Comparison of ENCODE assay signal across 8 cellular contexts in genomic region chr19:3275583-3276340, GRCh38. TPM values are rescaled to one million over a fixed set of nuclear protein-coding genes. Genes with fewer than 3 reads are reported as not detected.
DNase-seq lines count a peak whose midpoint lies in the region; ATAC-seq and TF ChIP-seq lines count a peak whose summit lies in the region.

No MANE protein-coding gene starts in this region.

- H3K4me1 ChIP-seq in HAP-1 = 0 out of 2 replicates have a peak, but pooled peaks cover 3% of the 10 kb centered on the region
- H3K4me1 ChIP-seq in right lobe of liver = no peaks in the 10 kb centered on the region

- in situ Hi-C loops in HAP-1 (cut with MboI; ENCODE audit: low sequenced_read_pairs) = no loop called here

- H3K27ac Mint-ChIP-seq in activated CD4-positive, alpha-beta T cell treated with anti-CD3 and anti-CD28 coated beads, Interleukin-2, amount 10 ng/mL, durations not matched to agents 24 days and 14 days = peak overlapping the region; percentile 84

- H3K27me3 ChIP-seq in HAP-1 (ENCODE audit: low read depth) (peaks cover 3% of the 10 kb centered on the region; the same call in 1 of the 2 replicates), right lobe of liver (no peaks in the 10 kb centered on the region)

- ATAC-seq in right lobe of liver = peak; percentile 77 to 90 (median 83)
- no peak for ATAC-seq in GM21576 (IDR thresholded peaks at IDR 0.05; ENCODE audit: unreplicated experiment)

- H3K36me3 ChIP-seq in HAP-1 (replicated peaks) (no peaks in the 10 kb centered on the region), right lobe of liver (no peaks in the 10 kb centered on the region)

- intact Hi-C loops in activated CD4-positive, alpha-beta T cell treated with anti-CD3 and anti-CD28 coated beads, Interleukin-2, amount 10 ng/mL, durations not matched to agents 24 days and 14 days (cut with micrococcal nuclease) = loop anchor here (1.0 kb wide), 1 partner anchor 10 kb away; no protein-coding TSS in a partner anchor
- intact Hi-C loops in right lobe of liver (cut with DNase I) = no loop called here

- peaks cover 14% of the 10 kb centered on the region for H3K27me3 Mint-ChIP-seq in activated CD4-positive, alpha-beta T cell treated with anti-CD3 and anti-CD28 coated beads, Interleukin-2, amount 10 ng/mL, durations not matched to agents 24 days and 14 days

- peak overlapping the region; percentile 87 for H3K4me3 Mint-ChIP-seq in activated CD4-positive, alpha-beta T cell treated with anti-CD3 and anti-CD28 coated beads, Interleukin-2, amount 10 ng/mL, durations not matched to agents 24 days and 14 days

- H3K4me3 ChIP-seq in HAP-1 (peak overlapping the region; percentile 43), coronary artery (peak overlapping the region; percentile 54), right lobe of liver (peak overlapping the region in 2 of 3 donors; percentile 23 to 31)

- H3K4me1 Mint-ChIP-seq in activated CD4-positive, alpha-beta T cell treated with anti-CD3 and anti-CD28 coated beads, Interleukin-2, amount 10 ng/mL, durations not matched to agents 24 days and 14 days = peaks cover 10% of the 10 kb centered on the region

- peak; percentile 96 for DNase-seq in AG20443 (ENCODE audit: low spot score)
- DNase-seq in HAP-1 (ENCODE audit: low spot score in 2 of 2) = peak; percentile 85 to 98
- DNase-seq in NCI-H526 (lab: John Stamatoyannopoulos, UW) = peak; percentile 77 to 93
- peak; percentile 94 for DNase-seq in activated CD4-positive, alpha-beta T cell treated with anti-CD3 and anti-CD28 coated beads, Interleukin-2, amount 10 ng/mL, durations not matched to agents 24 days and 14 days
- DNase-seq in coronary artery (ENCODE audit: low spot score) = no peak
- peak; percentile 66 to 79 (median 73) for DNase-seq in right lobe of liver
- peak; percentile 89 to 98 (median 93) for DNase-seq in stimulated activated CD4-positive, alpha-beta T cell treated with anti-CD3 and anti-CD28 coated beads, TNF-alpha, amount 100 ng/mL, for 48 hours (ENCODE audit: low read depth in 3 of 3)

- WGBS in right lobe of liver (ENCODE audit: insufficient coverage, low coverage, low lambda C conversion rate, missing lambda C conversion rate) = 3% methylated on average over 21 of the region's 45 CpGs

- H3K9me3 ChIP-seq in HAP-1 = no peaks in the 10 kb centered on the region
- H3K9me3 ChIP-seq in right lobe of liver = no peaks in the 10 kb centered on the region

- H3K27ac ChIP-seq in coronary artery (no peak overlapping the region), right lobe of liver (no peak overlapping the region)

- TF ChIP-seq CTCF in coronary artery (IDR thresholded peaks at IDR 0.05) (no peak), right lobe of liver (IDR thresholded peaks at IDR 0.05) (peak in 1 of 4 donors; percentile 26)

- peaks cover 3% of the 10 kb centered on the region for H3K9me3 Mint-ChIP-seq in activated CD4-positive, alpha-beta T cell treated with anti-CD3 and anti-CD28 coated beads, Interleukin-2, amount 10 ng/mL, durations not matched to agents 24 days and 14 days

- no peaks in the 10 kb centered on the region for H3K36me3 Mint-ChIP-seq in activated CD4-positive, alpha-beta T cell treated with anti-CD3 and anti-CD28 coated beads, Interleukin-2, amount 10 ng/mL, durations not matched to agents 24 days and 14 days (ENCODE audit: low read depth)

- no peak for TF ChIP-seq POLR2A in right lobe of liver (IDR thresholded peaks at IDR 0.05)

RNA-seq across cellular contexts. Expression of gene CELF5, which starts 51.3 kb away (rescaled TPM):
- total RNA-seq in activated CD4-positive, alpha-beta T cell treated with anti-CD3 and anti-CD28 coated beads, Interleukin-2, amount 10 ng/mL, durations not matched to agents 24 days and 14 days = 0.12 and 0.19 TPM in 2 replicates
- total RNA-seq in right lobe of liver = 1 to 10 TPM in 1 of 6 experiments, under 1 TPM in 5; 0.07 to 1.6 (median 0.34) TPM
